Comparison of ENCODE assay signal across 27 cellular contexts in the genomic region with DNA sequence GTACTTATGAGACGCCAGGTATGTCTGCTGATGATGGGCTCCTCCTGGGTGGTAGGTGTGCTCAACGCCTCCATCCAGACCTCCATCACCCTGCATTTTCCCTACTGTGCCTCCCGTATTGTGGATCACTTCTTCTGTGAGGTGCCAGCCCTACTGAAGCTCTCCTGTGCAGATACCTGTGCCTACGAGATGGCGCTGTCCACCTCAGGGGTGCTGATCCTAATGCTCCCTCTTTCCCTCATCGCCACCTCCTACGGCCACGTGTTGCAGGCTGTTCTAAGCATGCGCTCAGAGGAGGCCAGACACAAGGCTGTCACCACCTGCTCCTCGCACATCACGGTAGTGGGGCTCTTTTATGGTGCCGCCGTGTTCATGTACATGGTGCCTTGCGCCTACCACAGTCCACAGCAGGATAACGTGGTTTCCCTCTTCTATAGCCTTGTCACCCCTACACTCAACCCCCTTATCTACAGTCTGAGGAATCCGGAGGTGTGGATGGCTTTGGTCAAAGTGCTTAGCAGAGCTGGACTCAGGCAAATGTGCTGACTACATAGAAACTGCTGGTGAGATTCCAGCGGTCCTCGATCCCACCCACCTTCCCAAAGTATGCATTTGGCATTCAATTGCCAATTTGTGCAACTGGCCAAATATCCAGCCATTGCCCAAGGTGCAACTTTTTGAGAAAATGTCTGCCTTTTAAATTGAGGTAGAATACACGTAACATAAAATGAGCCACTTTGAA. TPM values are rescaled to one million over a fixed set of nuclear protein-coding genes. Genes with fewer than 3 reads are reported as not detected.
A peak's percentile ranks its signal among the peaks of the same experiment; 100 is the strongest.
DNase-seq lines count a peak whose midpoint lies in the region; ATAC-seq and TF ChIP-seq lines count a peak whose summit lies in the region.
"Had no signal": no experiment of that assay in that cellular context is flagged by ENCODE, and none has a peak within 500 bp of the region (broad histone marks: within the 10 kb centered on the region; RNA-seq: fewer than 3 reads in every experiment).

No MANE protein-coding gene starts in this region.

- H3K27ac ChIP-seq in neuronal stem cell (replicated peaks; ENCODE audit: low read length) = no peak overlapping the region
- H3K27ac ChIP-seq in CD8-positive, alpha-beta T cell (ENCODE audit: low read depth, low read length) = no peak overlapping the region
- H3K27ac ChIP-seq: HL-60, KMS-11, suprapubic skin had no signal

- no CpG with 5 or more reads among the region's 19 CpGs for WGBS in neuronal stem cell (ENCODE audit: extremely low coverage in 2 of 2, insufficient read length in 2 of 2, insufficient replicate concordance in 1 of 2), 2 donors

- H3K36me3 ChIP-seq in neuronal stem cell (replicated peaks in 1 of 2; ENCODE audit: control insufficient read depth in 2 of 2, insufficient read depth in 2 of 2, low read length in 2 of 2) = no peaks in the 10 kb centered on the region
- no peaks in the 10 kb centered on the region for H3K36me3 ChIP-seq in CD8-positive, alpha-beta T cell (ENCODE audit: insufficient read depth, low read length)
- H3K36me3 ChIP-seq: suprapubic skin had no signal

- no peak overlapping the region for H3K4me3 ChIP-seq in neuronal stem cell (ENCODE audit: low read length in 2 of 2)
- H3K4me3 ChIP-seq in CD8-positive, alpha-beta T cell (ENCODE audit: low read depth, low read length) = no peak overlapping the region
- H3K4me3 ChIP-seq: suprapubic skin had no signal

- intact Hi-C loops in CD8-positive, alpha-beta T cell (cut with DNase I, micrococcal nuclease) = no loop called here

- H2BK15ac ChIP-seq in neuronal stem cell (ENCODE audit: low read length) = no peak overlapping the region

- peaks cover 0 to 24% of the 10 kb centered on the region in 2 donors for H3K9me3 ChIP-seq in neuronal stem cell (replicated peaks in 1 of 2; ENCODE audit: control insufficient read depth in 2 of 2, insufficient read depth in 1 of 2, low read depth in 1 of 2, low read length in 2 of 2)
- no peaks in the 10 kb centered on the region for H3K9me3 ChIP-seq in CD8-positive, alpha-beta T cell (ENCODE audit: low read length)
- H3K9me3 ChIP-seq: suprapubic skin had no signal

- no peak overlapping the region for H2AK5ac ChIP-seq in neuronal stem cell (ENCODE audit: low read depth, low read length)

- peak overlapping the region; percentile 85 for H3K14ac ChIP-seq in neuronal stem cell (ENCODE audit: low read length)

- no peak overlapping the region for H3K18ac ChIP-seq in neuronal stem cell (ENCODE audit: low read length)

- ATAC-seq in activated CD8-positive, alpha-beta T cell treated with anti-CD3 and anti-CD28 coated beads, Interleukin-2, amount 10 ng/mL, durations not matched to agents 7 days and 5 days = no peak
- no peak for ATAC-seq in HG03039 (IDR thresholded peaks at IDR 0.05; ENCODE audit: unreplicated experiment)
- no peak for ATAC-seq in CD8-positive, alpha-beta T cell
- ATAC-seq: left colon had no signal

- H2BK5ac ChIP-seq in neuronal stem cell (ENCODE audit: low read length) = no peak overlapping the region

- POLR2A ChIA-PET in activated CD4-positive, alpha-beta T cell treated with anti-CD3 and anti-CD28 coated beads, Interleukin-2, amount 10 ng/mL, durations not matched to agents 7 days and 5 days (lab: Charles Lee) = no interaction called here
- POLR2A ChIA-PET in activated CD8-positive, alpha-beta T cell treated with anti-CD3 and anti-CD28 coated beads, Interleukin-2, amount 10 ng/mL, durations not matched to agents 7 days and 5 days (lab: Charles Lee) = no interaction called here
- POLR2A ChIA-PET in CD8-positive, alpha-beta T cell (lab: Charles Lee) = no interaction called here

- no peak overlapping the region for H3K4ac ChIP-seq in neuronal stem cell (ENCODE audit: low read length)

- no peaks in the 10 kb centered on the region for H3K36me3 Mint-ChIP-seq in activated CD4-positive, alpha-beta T cell treated with anti-CD3 and anti-CD28 coated beads, Interleukin-2, amount 10 ng/mL, durations not matched to agents 7 days and 5 days (ENCODE audit: low read depth)
- H3K36me3 Mint-ChIP-seq in activated CD8-positive, alpha-beta T cell treated with anti-CD3 and anti-CD28 coated beads, Interleukin-2, amount 10 ng/mL, durations not matched to agents 7 days and 5 days (ENCODE audit: low read depth) = no peaks in the 10 kb centered on the region
- no peaks in the 10 kb centered on the region for H3K36me3 Mint-ChIP-seq in CD8-positive, alpha-beta T cell

- H2BK12ac ChIP-seq in neuronal stem cell (ENCODE audit: low read length) = no peak overlapping the region

- peaks cover 1% of the 10 kb centered on the region for H3K79me1 ChIP-seq in neuronal stem cell (ENCODE audit: low read depth, low read length)

- H3K4me1 Mint-ChIP-seq in activated CD4-positive, alpha-beta T cell treated with anti-CD3 and anti-CD28 coated beads, Interleukin-2, amount 10 ng/mL, durations not matched to agents 7 days and 5 days = no peaks in the 10 kb centered on the region
- H3K4me1 Mint-ChIP-seq in activated CD8-positive, alpha-beta T cell treated with anti-CD3 and anti-CD28 coated beads, Interleukin-2, amount 10 ng/mL, durations not matched to agents 7 days and 5 days (ENCODE audit: low read depth) = no peaks in the 10 kb centered on the region
- no peaks in the 10 kb centered on the region for H3K4me1 Mint-ChIP-seq in CD8-positive, alpha-beta T cell (ENCODE audit: low read depth)
- H3K4me1 Mint-ChIP-seq: central memory CD8-positive, alpha-beta T cell; neural crest cell had no signal

- peak; percentile 35 for DNase-seq in activated CD4-positive, alpha-beta T cell treated with anti-CD3 and anti-CD28 coated beads, Interleukin-2, amount 10 ng/mL, durations not matched to agents 7 days and 5 days
- DNase-seq in activated CD4-positive, alpha-beta T cell treated with anti-CD3 and anti-CD28 coated beads, Interleukin-2, amount 50 U/mL, for 1 hour = no peak
- DNase-seq in LoVo (ENCODE audit: low spot score) = peak; percentile 3
- peak; percentile 49 for DNase-seq in activated CD8-positive, alpha-beta T cell treated with anti-CD3 and anti-CD28 coated beads, Interleukin-2, amount 10 ng/mL, durations not matched to agents 7 days and 5 days
- no peak for DNase-seq in neuronal stem cell (ENCODE audit: low spot score)
- no peak for DNase-seq in KG1 (lab: John Stamatoyannopoulos, UW)
- DNase-seq in CD8-positive, alpha-beta T cell = no peak
- DNase-seq: ACHN, activated gamma-delta T cell, aorta, C1 segment of cervical spinal cord, DMS 273 treated with DMSO at 0.1 percent for 48 hours, foreskin melanocyte, HFFc6, left colon, NCI-H1092 treated with DMSO at 0.1 percent for 48 hours, NCI-H524, Right ventricle myocardium superior had no signal

- no peak overlapping the region for H4K8ac ChIP-seq in neuronal stem cell (ENCODE audit: low read depth, low read length)

- H3K4me3 Mint-ChIP-seq in activated CD4-positive, alpha-beta T cell treated with anti-CD3 and anti-CD28 coated beads, Interleukin-2, amount 10 ng/mL, durations not matched to agents 7 days and 5 days = no peak overlapping the region
- no peak overlapping the region for H3K4me3 Mint-ChIP-seq in activated CD8-positive, alpha-beta T cell treated with anti-CD3 and anti-CD28 coated beads, Interleukin-2, amount 10 ng/mL, durations not matched to agents 7 days and 5 days
- H3K4me3 Mint-ChIP-seq in CD8-positive, alpha-beta T cell = no peak overlapping the region
- H3K4me3 Mint-ChIP-seq: central memory CD8-positive, alpha-beta T cell; HFFc6; neural crest cell; T-helper 1 cell treated with Interleukin-12 subunit alpha and Interleukin-12 subunit beta and Interleukin-4 antibody, amounts not matched to agents 30 μg/mL and 1 μg/mL, for 36 hours had no signal

- peaks cover 7% of the 10 kb centered on the region for H3K9me3 Mint-ChIP-seq in activated CD4-positive, alpha-beta T cell treated with anti-CD3 and anti-CD28 coated beads, Interleukin-2, amount 10 ng/mL, durations not matched to agents 7 days and 5 days
- no peaks in the 10 kb centered on the region for H3K9me3 Mint-ChIP-seq in activated CD8-positive, alpha-beta T cell treated with anti-CD3 and anti-CD28 coated beads, Interleukin-2, amount 10 ng/mL, durations not matched to agents 7 days and 5 days (ENCODE audit: insufficient read depth)
- H3K9me3 Mint-ChIP-seq in CD8-positive, alpha-beta T cell = no peaks in the 10 kb centered on the region
- H3K9me3 Mint-ChIP-seq: central memory CD8-positive, alpha-beta T cell had no signal

- H4K91ac ChIP-seq in neuronal stem cell (ENCODE audit: low read depth, low read length, poor library complexity) = no peak overlapping the region

- H3K27me3 ChIP-seq in neuronal stem cell (ENCODE audit: control insufficient read depth in 3 of 3, insufficient read depth in 3 of 3, low read depth in 1 of 3, low read length in 3 of 3) = no peaks in the 10 kb centered on the region
- no peaks in the 10 kb centered on the region for H3K27me3 ChIP-seq in CD8-positive, alpha-beta T cell (ENCODE audit: insufficient read depth, low read length)
- H3K27me3 ChIP-seq: suprapubic skin had no signal

- no peak overlapping the region for H2AFZ ChIP-seq in neuronal stem cell (ENCODE audit: low read length)

- no peak overlapping the region for H2BK120ac ChIP-seq in neuronal stem cell (ENCODE audit: low read depth, low read length)

- TF ChIP-seq CTCF in CD8-positive, alpha-beta T cell (IDR thresholded peaks at IDR 0.05) = no peak

- no peak overlapping the region for H3K4me2 ChIP-seq in neuronal stem cell (ENCODE audit: insufficient read depth, low read length, poor library complexity, severe bottlenecking)
- H3K4me2 ChIP-seq: KMS-11 had no signal

- peak overlapping the region; percentile 55 for H3K23ac ChIP-seq in neuronal stem cell (ENCODE audit: low read depth, low read length, poor library complexity)

- H3K27me3 Mint-ChIP-seq in activated CD4-positive, alpha-beta T cell treated with anti-CD3 and anti-CD28 coated beads, Interleukin-2, amount 10 ng/mL, durations not matched to agents 7 days and 5 days = peaks cover 4% of the 10 kb centered on the region
- peaks cover 7% of the 10 kb centered on the region for H3K27me3 Mint-ChIP-seq in activated CD8-positive, alpha-beta T cell treated with anti-CD3 and anti-CD28 coated beads, Interleukin-2, amount 10 ng/mL, durations not matched to agents 7 days and 5 days (ENCODE audit: low read depth)
- peaks cover 13% of the 10 kb centered on the region for H3K27me3 Mint-ChIP-seq in CD8-positive, alpha-beta T cell (ENCODE audit: low read depth)

- CTCF ChIA-PET in activated CD4-positive, alpha-beta T cell treated with anti-CD3 and anti-CD28 coated beads, Interleukin-2, amount 10 ng/mL, durations not matched to agents 7 days and 5 days (lab: Charles Lee) = interaction anchor here (1.5 kb wide), 1 partner anchor 67 kb away, joined by 3 read pairs; no protein-coding TSS in a partner anchor
- CTCF ChIA-PET in activated CD8-positive, alpha-beta T cell treated with anti-CD3 and anti-CD28 coated beads, Interleukin-2, amount 10 ng/mL, durations not matched to agents 7 days and 5 days (lab: Charles Lee) = no interaction called here
- CTCF ChIA-PET in CD8-positive, alpha-beta T cell (lab: Charles Lee) = no interaction called here

- peak overlapping the region; percentile 74 for H3K9ac ChIP-seq in neuronal stem cell (ENCODE audit: low read depth, low read length, poor library complexity)
- H3K9ac ChIP-seq: KMS-11 had no signal

- no peaks in the 10 kb centered on the region for H3K4me1 ChIP-seq in neuronal stem cell (ENCODE audit: control insufficient read depth in 2 of 2, insufficient read depth in 1 of 2, low read depth in 1 of 2, low read length in 2 of 2)
- H3K4me1 ChIP-seq in CD8-positive, alpha-beta T cell (ENCODE audit: insufficient read depth, low read length) = no peaks in the 10 kb centered on the region
- H3K4me1 ChIP-seq: suprapubic skin had no signal

- no peak overlapping the region for H3K27ac Mint-ChIP-seq in activated CD4-positive, alpha-beta T cell treated with anti-CD3 and anti-CD28 coated beads, Interleukin-2, amount 10 ng/mL, durations not matched to agents 7 days and 5 days
- H3K27ac Mint-ChIP-seq in activated CD8-positive, alpha-beta T cell treated with anti-CD3 and anti-CD28 coated beads, Interleukin-2, amount 10 ng/mL, durations not matched to agents 7 days and 5 days = no peak overlapping the region
- no peak overlapping the region for H3K27ac Mint-ChIP-seq in CD8-positive, alpha-beta T cell
- H3K27ac Mint-ChIP-seq: HFFc6; T-helper 1 cell treated with Interleukin-12 subunit alpha and Interleukin-12 subunit beta and Interleukin-4 antibody, amounts not matched to agents 30 μg/mL and 1 μg/mL, for 36 hours had no signal

RNA-seq across cellular contexts. Expression of gene OR2Z1, which starts 10.2 kb away (rescaled TPM):
- not detected for total RNA-seq in activated CD4-positive, alpha-beta T cell treated with anti-CD3 and anti-CD28 coated beads, Interleukin-2, amount 10 ng/mL, durations not matched to agents 7 days and 5 days
- not detected for total RNA-seq in activated CD8-positive, alpha-beta T cell treated with anti-CD3 and anti-CD28 coated beads, Interleukin-2, amount 10 ng/mL, durations not matched to agents 7 days and 5 days
- not detected for polyA plus RNA-seq in neuronal stem cell (2013, experiment 1 of 2)
- polyA plus RNA-seq in neuronal stem cell (2013, experiment 2 of 2) = not detected
- not detected for total RNA-seq in CD8-positive, alpha-beta T cell
- total RNA-seq: aorta, epithelial cell of proximal tubule, HFFc6, left colon, mononuclear cell, neural crest cell, Right ventricle myocardium superior had no signal
- polyA plus RNA-seq: aorta had no signal

RNA-seq across cellular contexts. Expression of gene ACTL9, which starts 33.0 kb away (rescaled TPM):
- total RNA-seq in activated CD4-positive, alpha-beta T cell treated with anti-CD3 and anti-CD28 coated beads, Interleukin-2, amount 10 ng/mL, durations not matched to agents 7 days and 5 days = not detected
- not detected for total RNA-seq in activated CD8-positive, alpha-beta T cell treated with anti-CD3 and anti-CD28 coated beads, Interleukin-2, amount 10 ng/mL, durations not matched to agents 7 days and 5 days
- polyA plus RNA-seq in neuronal stem cell (2013, experiment 1 of 2) = not detected
- polyA plus RNA-seq in neuronal stem cell (2013, experiment 2 of 2) = not detected
- not detected for total RNA-seq in CD8-positive, alpha-beta T cell
- total RNA-seq: aorta, epithelial cell of proximal tubule, HFFc6, left colon, mononuclear cell, neural crest cell, Right ventricle myocardium superior, suprapubic skin had no signal
- polyA plus RNA-seq: aorta had no signal

Comparison
In these comparisons a context has a peak if more than half of its experiments do, and no peak if none do; other contexts are left out.
1. DNase-seq: peak in activated CD4-positive, alpha-beta T cell treated with anti-CD3 and anti-CD28 coated beads, Interleukin-2, amount 10 ng/mL, durations not matched to agents 7 days and 5 days (single experiment), LoVo (single experiment) and activated CD8-positive, alpha-beta T cell treated with anti-CD3 and anti-CD28 coated beads, Interleukin-2, amount 10 ng/mL, durations not matched to agents 7 days and 5 days (single experiment); none in activated CD4-positive, alpha-beta T cell treated with anti-CD3 and anti-CD28 coated beads, Interleukin-2, amount 50 U/mL, for 1 hour (single experiment), neuronal stem cell (single experiment), KG1 (single experiment) and CD8-positive, alpha-beta T cell (0 of 7).